In the genomic region with DNA sequence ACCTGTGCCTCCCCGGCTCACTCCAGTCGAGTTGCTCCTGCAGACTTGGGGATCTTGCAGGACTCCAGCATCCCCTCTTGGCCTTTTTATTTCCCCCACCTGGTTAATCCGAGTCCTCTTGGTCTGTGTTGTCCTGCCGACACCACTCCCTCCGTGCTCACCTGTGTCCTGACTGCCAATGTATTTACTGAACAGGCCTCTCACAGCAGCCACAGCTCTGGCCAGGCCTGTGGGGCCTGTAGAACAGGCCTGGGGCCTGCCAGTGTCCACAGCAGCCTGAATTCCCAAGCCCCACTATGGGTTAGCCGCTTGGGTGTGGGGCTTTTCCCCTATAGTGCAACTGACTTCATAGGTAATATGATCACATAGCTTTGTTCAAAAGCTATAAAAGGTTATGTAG, we compare ENCODE assay signal across 14 cellular contexts. TPM values are rescaled to one million over a fixed set of nuclear protein-coding genes. Genes with fewer than 3 reads are reported as not detected.
"Had no signal": no experiment of that assay in that cellular context is flagged by ENCODE, and none has a peak within 500 bp of the region (broad histone marks: within the 10 kb centered on the region; RNA-seq: fewer than 3 reads in every experiment).

No MANE protein-coding gene starts in this region.

- H3K27me3 ChIP-seq: breast epithelium, foreskin keratinocyte, heart left ventricle, neutrophil, vagina had no signal

- H3K27me3 Mint-ChIP-seq: activated naive CD8-positive, alpha-beta T cell treated with anti-CD3 and anti-CD28 coated beads, Interleukin-2, amount 10 ng/mL, durations not matched to agents 7 days and 5 days; progenitor cell of endocrine pancreas; stimulated activated naive CD8-positive, alpha-beta T cell treated with anti-CD3 and anti-CD28 coated beads, Interleukin-15, amount 100 ng/mL, for 72 hours had no signal

- DNase-seq: activated gamma-delta T cell; activated naive CD8-positive, alpha-beta T cell treated with anti-CD3 and anti-CD28 coated beads, Interleukin-2, amount 10 ng/mL, durations not matched to agents 7 days and 5 days; activated T-cell treated with anti-CD3 and anti-CD28 coated beads, Interleukin-2, amount 50 U/mL, for 1 hour; foreskin keratinocyte; heart left ventricle; left ventricle myocardium superior; mesendoderm; stimulated activated CD4-positive, alpha-beta T cell treated with anti-CD3 and anti-CD28 coated beads, Interleukin-4, amount 100 ng/mL, for 24 hours; stimulated activated naive CD8-positive, alpha-beta T cell treated with anti-CD3 and anti-CD28 coated beads, Interleukin-15, amount 100 ng/mL, for 72 hours had no signal

- H3K27ac ChIP-seq: breast epithelium, foreskin keratinocyte, neutrophil, vagina had no signal

- H3K36me3 ChIP-seq: neutrophil had no signal

- H3K4me3 ChIP-seq: breast epithelium, heart left ventricle, vagina had no signal

- ATAC-seq: foreskin keratinocyte; heart left ventricle; left ventricle myocardium superior; stimulated activated naive CD8-positive, alpha-beta T cell treated with anti-CD3 and anti-CD28 coated beads, Interleukin-15, amount 100 ng/mL, for 72 hours had no signal

- H3K4me1 ChIP-seq: foreskin keratinocyte, vagina had no signal

- H3K4me1 Mint-ChIP-seq: activated naive CD8-positive, alpha-beta T cell treated with anti-CD3 and anti-CD28 coated beads, Interleukin-2, amount 10 ng/mL, durations not matched to agents 7 days and 5 days; stimulated activated naive CD8-positive, alpha-beta T cell treated with anti-CD3 and anti-CD28 coated beads, Interleukin-15, amount 100 ng/mL, for 72 hours had no signal

- H3K27ac Mint-ChIP-seq: activated naive CD8-positive, alpha-beta T cell treated with anti-CD3 and anti-CD28 coated beads, Interleukin-2, amount 10 ng/mL, durations not matched to agents 7 days and 5 days; progenitor cell of endocrine pancreas had no signal

- H3K9me3 ChIP-seq: breast epithelium, heart left ventricle, neutrophil, vagina had no signal

- H3K36me3 Mint-ChIP-seq: activated naive CD8-positive, alpha-beta T cell treated with anti-CD3 and anti-CD28 coated beads, Interleukin-2, amount 10 ng/mL, durations not matched to agents 7 days and 5 days had no signal

- H3K4me3 Mint-ChIP-seq: activated naive CD8-positive, alpha-beta T cell treated with anti-CD3 and anti-CD28 coated beads, Interleukin-2, amount 10 ng/mL, durations not matched to agents 7 days and 5 days; stimulated activated naive CD8-positive, alpha-beta T cell treated with anti-CD3 and anti-CD28 coated beads, Interleukin-15, amount 100 ng/mL, for 72 hours had no signal

RNA-seq across cellular contexts. Expression of a gene that starts 46.3 kb away (rescaled TPM):
- total RNA-seq: T-helper 2 cell treated with Interferon-gamma antibody and Interleukin-4, amounts not matched to agents 100 ng/mL and 5 ng/mL, for 36 hours had no signal
